16 cellular contexts compared by ENCODE assay signal in genomic region chr1:116494745-116495144, GRCh38.
DNase-seq lines count a peak whose midpoint lies in the region; ATAC-seq and TF ChIP-seq lines count a peak whose summit lies in the region.
"Had no signal": no experiment of that assay in that cellular context is flagged by ENCODE, and none has a peak within 500 bp of the region (broad histone marks: within the 10 kb centered on the region; RNA-seq: fewer than 3 reads in every experiment).

No MANE protein-coding gene starts in this region.

- ATAC-seq in GM18517 (IDR thresholded peaks at IDR 0.05; ENCODE audit: unreplicated experiment) = no peak
- ATAC-seq: CD8-positive, alpha-beta T cell; effector memory CD8-positive, alpha-beta T cell had no signal

- H3K4me1 ChIP-seq in adipocyte (ENCODE audit: control insufficient read depth, insufficient read depth, low read length) = peaks cover 35% of the 10 kb centered on the region

- peak overlapping the region in 4 of 7 donors; percentile 46 to 80 (median 58) for H3K27ac Mint-ChIP-seq in CD14-positive monocyte
- H3K27ac Mint-ChIP-seq in neural crest cell (ENCODE audit: unreplicated experiment) = peak overlapping the region; percentile 94
- H3K27ac Mint-ChIP-seq: CD8-positive, alpha-beta T cell; HFFc6 had no signal

- no peaks in the 10 kb centered on the region for H3K36me3 ChIP-seq in adipocyte (ENCODE audit: control insufficient read depth, insufficient read depth, low read length, severe bottlenecking)

- H3K27me3 Mint-ChIP-seq in CD14-positive monocyte (ENCODE audit: low read depth in 3 of 3) (peaks cover 0 to 2% (median 0%) of the 10 kb centered on the region in 3 donors), neural crest cell (ENCODE audit: low read depth) (no peaks in the 10 kb centered on the region)
- H3K27me3 Mint-ChIP-seq: central memory CD8-positive, alpha-beta T cell; effector memory CD8-positive, alpha-beta T cell had no signal

- no peak overlapping the region for H3K9ac ChIP-seq in adipocyte (ENCODE audit: low read length)

- H3K27me3 ChIP-seq in adipocyte (replicated peaks; ENCODE audit: control insufficient read depth, insufficient read depth, low read length) = no peaks in the 10 kb centered on the region

- no peak overlapping the region for H3K4me3 ChIP-seq in adipocyte (ENCODE audit: low read length)

- H3K4me1 Mint-ChIP-seq in CD14-positive monocyte = peaks cover 61% of the 10 kb centered on the region
- H3K4me1 Mint-ChIP-seq in neural crest cell = peaks cover 62% of the 10 kb centered on the region

- H3K9me3 ChIP-seq in adipocyte (ENCODE audit: control insufficient read depth, low read length) = no peaks in the 10 kb centered on the region

- no peak for DNase-seq in CD14-positive monocyte (ENCODE audit: low spot score)
- peak; percentile 36 for DNase-seq in adipocyte (ENCODE audit: low read depth)
- peak; percentile 32 for DNase-seq in kidney tubule cell (ENCODE audit: low spot score)
- no peak for DNase-seq in neural crest cell (ENCODE audit: low read depth, low spot score)
- DNase-seq in SHP77 (lab: John Stamatoyannopoulos, UW) = no peak
- no peak for DNase-seq in AG08396 (ENCODE audit: low spot score)
- DNase-seq in SK-N-DZ (ENCODE audit: low spot score) = no peak
- DNase-seq: activated CD4-positive, alpha-beta T cell treated with anti-CD3 and anti-CD28 coated beads for 4 hours; CD8-positive, alpha-beta T cell; DMS79; effector memory CD8-positive, alpha-beta T cell; HFFc6; NCI-H187 treated with DMSO at 0.1 percent for 48 hours; stimulated activated CD4-positive, alpha-beta T cell treated with anti-CD3 and anti-CD28 coated beads, Interleukin-15, amount 100 ng/mL, for 24 hours had no signal

- H3K36me3 Mint-ChIP-seq in CD14-positive monocyte (peaks cover 0 to 16% of the 10 kb centered on the region in 2 donors), neural crest cell (ENCODE audit: low read depth) (no peaks in the 10 kb centered on the region)
- H3K36me3 Mint-ChIP-seq: CD8-positive, alpha-beta T cell had no signal

- H3K4me3 Mint-ChIP-seq in CD14-positive monocyte (no peak overlapping the region), neural crest cell (no peak overlapping the region)
- H3K4me3 Mint-ChIP-seq: CD8-positive, alpha-beta T cell; central memory CD8-positive, alpha-beta T cell; effector memory CD8-positive, alpha-beta T cell; HFFc6 had no signal

- H3K9me3 Mint-ChIP-seq in CD14-positive monocyte (peaks cover 0 to 3% (median 0%) of the 10 kb centered on the region in 7 donors), neural crest cell (no peaks in the 10 kb centered on the region)
- H3K9me3 Mint-ChIP-seq: CD8-positive, alpha-beta T cell; central memory CD8-positive, alpha-beta T cell; effector memory CD8-positive, alpha-beta T cell; HFFc6 had no signal

- TF ChIP-seq CTCF in CD14-positive monocyte (IDR thresholded peaks at IDR 0.05) (no peak), neural crest cell (conservative IDR thresholded peaks at IDR 0.05) (no peak)

- intact Hi-C loops in CD14-positive monocyte (cut with micrococcal nuclease) = loop anchor here (5.0 to 10.0 kb wide), 2 partner anchors 120 to 352 kb away; partner anchors contain the start of gene ATP1A1 (in 1 of the 2)

Comparison
In these comparisons a context has a peak if more than half of its experiments do, and no peak if none do; other contexts are left out.
1. DNase-seq: peak in adipocyte (single experiment) and kidney tubule cell (single experiment); none in CD14-positive monocyte (single experiment), neural crest cell (single experiment), SHP77 (0 of 2), AG08396 (single experiment) and SK-N-DZ (single experiment).